Comparison of ENCODE assay signal across 27 cellular contexts in the genomic region with DNA sequence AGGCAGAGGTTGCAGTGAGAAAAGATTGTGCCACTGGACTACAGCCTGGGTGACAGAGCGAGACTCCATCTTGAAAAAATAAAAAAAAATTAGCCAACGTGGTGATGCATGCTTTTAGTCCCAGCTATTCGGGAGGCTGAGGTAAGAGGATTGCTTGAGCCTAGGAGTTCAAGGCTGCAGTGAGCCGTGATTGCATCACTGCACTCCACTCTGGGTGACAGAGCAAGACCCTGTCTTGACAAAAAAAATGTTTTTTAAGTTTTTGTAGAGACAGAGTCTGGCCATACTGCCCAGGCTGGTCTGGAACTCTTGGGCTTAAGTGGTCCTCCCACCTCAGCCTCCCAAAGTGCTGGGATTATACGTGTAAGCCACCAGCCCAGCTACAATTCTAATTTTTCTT.
"Had no signal": no experiment of that assay in that cellular context is flagged by ENCODE, and none has a peak within 500 bp of the region (broad histone marks: within the 10 kb centered on the region; RNA-seq: fewer than 3 reads in every experiment).

No MANE protein-coding gene starts in this region.

- H3K27ac ChIP-seq: colonic mucosa, coronary artery, dorsolateral prefrontal cortex, epithelial cell of prostate, esophagus muscularis mucosa, esophagus squamous epithelium, foreskin keratinocyte, gastrocnemius medialis, gastroesophageal sphincter, heart left ventricle, heart right ventricle had no signal

- DNase-seq: colonic mucosa; cortex of kidney; dermis blood vessel endothelial cell; dorsolateral prefrontal cortex; effector CD4-positive, alpha-beta T cell; effector CD8-positive, alpha-beta T cell; effector memory CD4-positive, alpha-beta T cell; effector memory CD8-positive, alpha-beta T cell; endodermal cell; erythroblast; esophagus squamous epithelium; foreskin fibroblast; foreskin keratinocyte; foreskin melanocyte; gastrocnemius medialis; head of caudate nucleus; heart left ventricle; heart right ventricle had no signal

- FAIRE-seq: colon, endometrium, endothelial cell of umbilical vein, frontal cortex had no signal

- H3K36me3 ChIP-seq: colonic mucosa, esophagus muscularis mucosa, esophagus squamous epithelium, gastrocnemius medialis, gastroesophageal sphincter, heart left ventricle, heart right ventricle had no signal

- ATAC-seq: effector memory CD8-positive, alpha-beta T cell; esophagus mucosa; foreskin keratinocyte; gastrocnemius medialis; gastroesophageal sphincter; heart left ventricle; heart right ventricle had no signal

- H3K9me3 ChIP-seq: colonic mucosa, esophagus muscularis mucosa, esophagus squamous epithelium, gastrocnemius medialis, gastroesophageal sphincter, heart left ventricle, heart right ventricle had no signal

- H3K4me1 ChIP-seq: colonic mucosa, esophagus muscularis mucosa, esophagus squamous epithelium, foreskin keratinocyte, gastrocnemius medialis, gastroesophageal sphincter, heart left ventricle, heart right ventricle had no signal

- H3K4me3 ChIP-seq: colonic mucosa, coronary artery, dorsolateral prefrontal cortex, esophagus muscularis mucosa, esophagus squamous epithelium, gastrocnemius medialis, gastroesophageal sphincter, heart left ventricle, heart right ventricle had no signal

- H3K27me3 ChIP-seq: colonic mucosa, dorsolateral prefrontal cortex, esophagus muscularis mucosa, esophagus squamous epithelium, foreskin keratinocyte, gastrocnemius medialis, gastroesophageal sphincter had no signal
